In the genomic region with DNA sequence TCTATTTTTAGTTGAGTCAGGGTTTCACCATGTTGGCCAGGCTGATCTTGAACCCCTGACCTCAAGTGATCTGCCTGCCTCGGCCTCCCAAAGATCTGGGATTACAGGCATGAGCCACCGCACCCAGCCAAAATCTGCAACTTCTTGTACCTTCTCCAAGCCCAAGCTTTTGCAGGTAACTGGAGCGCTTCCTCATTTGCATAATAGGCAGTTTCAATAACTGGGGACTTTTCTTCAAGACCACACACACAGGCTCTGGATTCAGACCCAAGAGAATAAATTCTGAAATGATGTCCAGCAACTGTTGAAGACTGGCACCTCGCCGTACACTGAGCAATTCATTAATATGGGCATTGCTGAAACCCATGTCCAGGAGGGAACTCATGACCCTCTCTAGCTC, we compare ENCODE assay signal across 20 cellular contexts. TPM values are rescaled to one million over a fixed set of nuclear protein-coding genes. Genes with fewer than 3 reads are reported as not detected.
A peak's percentile ranks its signal among the peaks of the same experiment; 100 is the strongest.
DNase-seq lines count a peak whose midpoint lies in the region; ATAC-seq and TF ChIP-seq lines count a peak whose summit lies in the region.
"Had no signal": no experiment of that assay in that cellular context is flagged by ENCODE, and none has a peak within 500 bp of the region (broad histone marks: within the 10 kb centered on the region; RNA-seq: fewer than 3 reads in every experiment).

No MANE protein-coding gene starts in this region.

- H3K4me3 Mint-ChIP-seq in activated CD8-positive, alpha-beta memory T cell treated with anti-CD3 and anti-CD28 coated beads, Interleukin-2, amount 10 ng/mL, durations not matched to agents 7 days and 5 days, result no peak overlapping the region
- H3K4me3 Mint-ChIP-seq in T-helper 17 cell, result peak overlapping the region; percentile 19
- peak overlapping the region in 6 of 10 donors; percentile 58 to 99 (median 90) for H3K4me3 Mint-ChIP-seq in naive thymus-derived CD4-positive, alpha-beta T cell
- H3K4me3 Mint-ChIP-seq: mesothelial cell of epicardium had no signal

- intact Hi-C loops in naive thymus-derived CD4-positive, alpha-beta T cell (cut with micrococcal nuclease), result loop anchor here in 1 of 2 donors (10.0 kb wide), 1 partner anchor 516 kb away; no protein-coding TSS in a partner anchor

- peak overlapping the region; percentile 43 for H3K4me3 ChIP-seq in GM06990 (replicated peaks; ENCODE audit: low read depth, low read length)
- H3K4me3 ChIP-seq in naive thymus-derived CD4-positive, alpha-beta T cell (ENCODE audit: low read length), result no peak overlapping the region
- H3K4me3 ChIP-seq: psoas muscle, skin epidermis, upper lobe of right lung had no signal

- DNase-seq in activated CD8-positive, alpha-beta memory T cell treated with anti-CD3 and anti-CD28 coated beads, Interleukin-2, amount 10 ng/mL, durations not matched to agents 7 days and 5 days, result peak; percentile 39
- no peak for DNase-seq in activated CD8-positive, alpha-beta memory T cell treated with anti-CD3 and anti-CD28 coated beads, Interleukin-2, amount 50 U/mL, for 4 hours
- DNase-seq in GM06990 (ENCODE audit: extremely low read depth, insufficient read length), result no peak
- no peak for DNase-seq in T-helper 17 cell
- DNase-seq in naive thymus-derived CD4-positive, alpha-beta T cell, result peak in 1 of 9 donors; percentile 4
- DNase-seq in activated gamma-delta T cell (lab: John Stamatoyannopoulos, UW), result no peak
- DNase-seq: activated CD4-positive, alpha-beta T cell treated with anti-CD3 and anti-CD28 coated beads for 48 hours; anterior cingulate cortex; effector CD4-positive, alpha-beta T cell; left colon; NCI-H1092; NCI-H2081 treated with DMSO at 0.1 percent for 48 hours; NCI-H510A treated with DMSO at 0.1 percent for 48 hours; psoas muscle; stimulated activated CD4-positive, alpha-beta T cell treated with anti-CD3 and anti-CD28 coated beads, Interleukin-2, amount 100 ng/mL, for 48 hours; upper lobe of right lung had no signal

- no peaks in the 10 kb centered on the region for H3K9me3 Mint-ChIP-seq in activated CD8-positive, alpha-beta memory T cell treated with anti-CD3 and anti-CD28 coated beads, Interleukin-2, amount 10 ng/mL, durations not matched to agents 7 days and 5 days (ENCODE audit: low read depth)
- peaks cover 0 to 9% (median 0%) of the 10 kb centered on the region in 11 donors for H3K9me3 Mint-ChIP-seq in naive thymus-derived CD4-positive, alpha-beta T cell
- H3K9me3 Mint-ChIP-seq: mesothelial cell of epicardium had no signal

- peaks cover 33% of the 10 kb centered on the region for H3K36me3 Mint-ChIP-seq in activated CD8-positive, alpha-beta memory T cell treated with anti-CD3 and anti-CD28 coated beads, Interleukin-2, amount 10 ng/mL, durations not matched to agents 7 days and 5 days
- peaks cover 11% of the 10 kb centered on the region for H3K36me3 Mint-ChIP-seq in T-helper 17 cell (ENCODE audit: low read depth)
- peaks cover 20 to 52% (median 37%) of the 10 kb centered on the region in 5 donors for H3K36me3 Mint-ChIP-seq in naive thymus-derived CD4-positive, alpha-beta T cell

- POLR2A ChIA-PET in naive thymus-derived CD4-positive, alpha-beta T cell (lab: Charles Lee), result interaction anchor here (0.6 to 5.4 kb wide), 2 partner anchors 12 to 48 kb away, joined by 3 to 68 read pairs; no protein-coding TSS in a partner anchor

- no peaks in the 10 kb centered on the region for H3K9me3 ChIP-seq in T-helper 17 cell (ENCODE audit: control insufficient read depth, low read length, poor library complexity, severe bottlenecking)
- no peaks in the 10 kb centered on the region for H3K9me3 ChIP-seq in naive thymus-derived CD4-positive, alpha-beta T cell (ENCODE audit: control insufficient read depth in 2 of 3, low read length in 3 of 3)
- H3K9me3 ChIP-seq: psoas muscle, upper lobe of right lung had no signal

- peaks cover 59% of the 10 kb centered on the region for H3K4me1 Mint-ChIP-seq in activated CD8-positive, alpha-beta memory T cell treated with anti-CD3 and anti-CD28 coated beads, Interleukin-2, amount 10 ng/mL, durations not matched to agents 7 days and 5 days
- peaks cover 39% of the 10 kb centered on the region for H3K4me1 Mint-ChIP-seq in T-helper 17 cell
- H3K4me1 Mint-ChIP-seq in naive thymus-derived CD4-positive, alpha-beta T cell, result peaks cover 44 to 89% (median 76%) of the 10 kb centered on the region in 7 donors

- no peak overlapping the region for H3K27ac Mint-ChIP-seq in activated CD8-positive, alpha-beta memory T cell treated with anti-CD3 and anti-CD28 coated beads, Interleukin-2, amount 10 ng/mL, durations not matched to agents 7 days and 5 days
- H3K27ac Mint-ChIP-seq in T-helper 17 cell, result peak overlapping the region; percentile 95
- peak overlapping the region in 7 of 9 donors; percentile 64 to 99 (median 82) for H3K27ac Mint-ChIP-seq in naive thymus-derived CD4-positive, alpha-beta T cell
- H3K27ac Mint-ChIP-seq: mesothelial cell of epicardium had no signal

- CTCF ChIA-PET in activated CD8-positive, alpha-beta memory T cell treated with anti-CD3 and anti-CD28 coated beads, Interleukin-2, amount 10 ng/mL, durations not matched to agents 7 days and 5 days (lab: Charles Lee), result interaction anchor here (0.9 kb wide), 1 partner anchor 9 kb away, joined by 3 read pairs; no protein-coding TSS in a partner anchor
- CTCF ChIA-PET in naive thymus-derived CD4-positive, alpha-beta T cell (lab: Charles Lee), result interaction anchor here (0.7 kb wide), 1 partner anchor 89 kb away, joined by 3 read pairs; no protein-coding TSS in a partner anchor

- H3K27me3 Mint-ChIP-seq in activated CD8-positive, alpha-beta memory T cell treated with anti-CD3 and anti-CD28 coated beads, Interleukin-2, amount 10 ng/mL, durations not matched to agents 7 days and 5 days, result no peaks in the 10 kb centered on the region
- H3K27me3 Mint-ChIP-seq in T-helper 17 cell, result no peaks in the 10 kb centered on the region
- no peaks in the 10 kb centered on the region for H3K27me3 Mint-ChIP-seq in naive thymus-derived CD4-positive, alpha-beta T cell

- peaks cover 47 to 64% of the 10 kb centered on the region in 2 donors for H3K4me1 ChIP-seq in naive thymus-derived CD4-positive, alpha-beta T cell (ENCODE audit: control insufficient read depth in 2 of 2, insufficient read depth in 2 of 2, low read length in 2 of 2)

- ATAC-seq in activated CD8-positive, alpha-beta memory T cell treated with anti-CD3 and anti-CD28 coated beads, Interleukin-2, amount 10 ng/mL, durations not matched to agents 7 days and 5 days, result no peak
- ATAC-seq in T-helper 17 cell (no peak), HG02763 (IDR thresholded peaks at IDR 0.05; ENCODE audit: unreplicated experiment) (no peak), HG03571 (IDR thresholded peaks at IDR 0.05; ENCODE audit: unreplicated experiment) (no peak)
- no peak for ATAC-seq in naive thymus-derived CD4-positive, alpha-beta T cell
- ATAC-seq: left colon, psoas muscle, upper lobe of right lung had no signal

- TF ChIP-seq CTCF in GM06990 (IDR thresholded peaks at IDR 0.05; ENCODE audit: insufficient read depth, low read length, poor library complexity, severe bottlenecking), result no peak

- no peaks in the 10 kb centered on the region for H3K27me3 ChIP-seq in GM06990 (replicated peaks; ENCODE audit: control insufficient read depth, insufficient read depth, low read length)
- H3K27me3 ChIP-seq in naive thymus-derived CD4-positive, alpha-beta T cell (ENCODE audit: control insufficient read depth in 2 of 2, insufficient read depth in 2 of 2, low read length in 2 of 2), result no peaks in the 10 kb centered on the region
- H3K27me3 ChIP-seq: upper lobe of right lung had no signal

- H3K36me3 ChIP-seq in GM06990 (ENCODE audit: control insufficient read depth, insufficient read depth, low read length), result peaks cover 10% of the 10 kb centered on the region; the same call in 1 of the 2 replicates
- peaks cover 12 to 53% (median 12%) of the 10 kb centered on the region in 3 experiments for H3K36me3 ChIP-seq in naive thymus-derived CD4-positive, alpha-beta T cell (ENCODE audit: control insufficient read depth in 2 of 3, insufficient read depth in 3 of 3, low read length in 3 of 3)

- no peak overlapping the region for H3K27ac ChIP-seq in naive thymus-derived CD4-positive, alpha-beta T cell (ENCODE audit: low read depth, low read length)
- H3K27ac ChIP-seq: psoas muscle, skin epidermis, upper lobe of right lung had no signal

RNA-seq across cellular contexts. Expression of a gene that starts 2.8 kb away (rescaled TPM):
- total RNA-seq in activated CD8-positive, alpha-beta memory T cell treated with anti-CD3 and anti-CD28 coated beads, Interleukin-2, amount 10 ng/mL, durations not matched to agents 7 days and 5 days, result 10 to 100 TPM; 31.5 to 33.0 TPM
- total RNA-seq in T-helper 17 cell, result 10 to 100 TPM; 66.7 to 82.9 TPM
- total RNA-seq in naive thymus-derived CD4-positive, alpha-beta T cell, result 100 to 1,000 TPM in 2 of 5 experiments, 10 to 100 TPM in 3; 45.3 to 214 (median 91.8) TPM
- polyA plus RNA-seq in naive thymus-derived CD4-positive, alpha-beta T cell, result 10 to 100 TPM; 73.1 to 82.3 TPM

RNA-seq across cellular contexts. Expression of a gene that starts 50.0 kb away (rescaled TPM):
- 10 to 100 TPM; 65.1 to 71.9 TPM for total RNA-seq in activated CD8-positive, alpha-beta memory T cell treated with anti-CD3 and anti-CD28 coated beads, Interleukin-2, amount 10 ng/mL, durations not matched to agents 7 days and 5 days
- 100 to 1,000 TPM; 108 to 163 TPM for total RNA-seq in T-helper 17 cell
- total RNA-seq in naive thymus-derived CD4-positive, alpha-beta T cell, result 100 to 1,000 TPM in 3 of 5 experiments, 10 to 100 TPM in 2; 72.0 to 160 (median 127) TPM
- 10 to 100 TPM; 15.0 to 25.3 TPM for polyA plus RNA-seq in naive thymus-derived CD4-positive, alpha-beta T cell

RNA-seq across cellular contexts. Expression of a gene that starts 51.0 kb away (rescaled TPM):
- 10 to 100 TPM; 86.4 to 99.5 TPM for total RNA-seq in activated CD8-positive, alpha-beta memory T cell treated with anti-CD3 and anti-CD28 coated beads, Interleukin-2, amount 10 ng/mL, durations not matched to agents 7 days and 5 days
- total RNA-seq in T-helper 17 cell, result 10 to 100 TPM; 40.0 to 54.8 TPM
- total RNA-seq in naive thymus-derived CD4-positive, alpha-beta T cell, result 100 to 1,000 TPM in 1 of 5 experiments, 10 to 100 TPM in 4; 39.2 to 105 (median 55.3) TPM
- polyA plus RNA-seq in naive thymus-derived CD4-positive, alpha-beta T cell, result 100 to 1,000 TPM; 110 to 122 TPM
